ENCODE assay signal across 1 cellular context in genomic region chr1:155139895-155140629, GRCh38.
TF ChIP-seq lines count a peak whose summit lies in the region.

DPM3 (minus strand) TSS chr1:155140531; CDS start chr1:155140240, 291 bp downstream.

TF ChIP-seq in GM12878, 131 proteins besides CTCF, POLR2A, EP300 and RAD21 (continued from another document and continues in another):
- no peak for TF ChIP-seq E2F4 (IDR thresholded peaks at IDR 0.05; ENCODE audit: low read depth, low read length)
- TF ChIP-seq TCF3 (IDR thresholded peaks at IDR 0.05; ENCODE audit: borderline replicate concordance, insufficient read depth, low read depth, low read length) = no peak
- no peak for TF ChIP-seq ATF3 (IDR thresholded peaks at IDR 0.05; ENCODE audit: borderline replicate concordance, extremely low read depth, low read depth, low read length)
- TF ChIP-seq CHD1 (IDR thresholded peaks at IDR 0.05; ENCODE audit: low read depth, low read length) = no peak
- TF ChIP-seq POLR2AphosphoS5 (IDR thresholded peaks at IDR 0.05; ENCODE audit: low read length) = peak; percentile 69; the same call in 1 of the 2 replicates
- no peak for TF ChIP-seq JUNB (IDR thresholded peaks at IDR 0.05)
- TF ChIP-seq HCFC1 (IDR thresholded peaks at IDR 0.05; ENCODE audit: low read length) = peak; percentile 97
- TF ChIP-seq E4F1 (IDR thresholded peaks at IDR 0.05; ENCODE audit: borderline replicate concordance, partially characterized antibody) = peak; percentile 24
- TF ChIP-seq HSF1 (IDR thresholded peaks at IDR 0.05; ENCODE audit: low read depth, low read length) = no peak
- TF ChIP-seq GABPA (IDR thresholded peaks at IDR 0.05; ENCODE audit: low read depth) = peak; percentile 100
- TF ChIP-seq RB1 (IDR thresholded peaks at IDR 0.05; ENCODE audit: borderline replicate concordance) = no peak
- TF ChIP-seq HDAC2 (IDR thresholded peaks at IDR 0.05) = no peak
- TF ChIP-seq SREBF1 (IDR thresholded peaks at IDR 0.05; ENCODE audit: low read length) = peak; percentile 68
- no peak for TF ChIP-seq SUZ12 (IDR thresholded peaks at IDR 0.05; ENCODE audit: unreplicated experiment)
- TF ChIP-seq ZNF274 (IDR thresholded peaks at IDR 0.05; ENCODE audit: insufficient read depth, insufficient read length) = no peak
- no peak for TF ChIP-seq MTA3 (IDR thresholded peaks at IDR 0.05; ENCODE audit: borderline replicate concordance, low read length)
- peak; percentile 9 for TF ChIP-seq RELA (IDR thresholded peaks at IDR 0.05; ENCODE audit: borderline replicate concordance, partially characterized antibody)
- no peak for TF ChIP-seq CUX1 (IDR thresholded peaks at IDR 0.05; ENCODE audit: insufficient replicate concordance, low read depth, low read length)
- TF ChIP-seq BRCA1 (IDR thresholded peaks at IDR 0.05; ENCODE audit: low read depth, low read length) = no peak
- TF ChIP-seq ZSCAN29 (IDR thresholded peaks at IDR 0.05) = no peak
- no peak for TF ChIP-seq RCOR1 (conservative IDR thresholded peaks at IDR 0.05; ENCODE audit: low read depth, low read length)
- no peak for TF ChIP-seq ZNF24 (IDR thresholded peaks at IDR 0.05)
- TF ChIP-seq MXI1 (IDR thresholded peaks at IDR 0.05; ENCODE audit: low read depth, low read length) = no peak
- TF ChIP-seq CREM (IDR thresholded peaks at IDR 0.05; ENCODE audit: low read depth) = peak; percentile 78; the same call in 1 of the 2 replicates
- no peak for TF ChIP-seq SMAD1 (IDR thresholded peaks at IDR 0.05; ENCODE audit: low read depth, partially characterized antibody)
- no peak for TF ChIP-seq TCF7 (IDR thresholded peaks at IDR 0.05; ENCODE audit: borderline replicate concordance)
- no peak for TF ChIP-seq CBX5 (IDR thresholded peaks at IDR 0.05; ENCODE audit: low read depth)
- no peak for TF ChIP-seq BCL3 (IDR thresholded peaks at IDR 0.05; ENCODE audit: borderline replicate concordance, insufficient read depth, low read depth, low read length, poor library complexity, severe bottlenecking)
- TF ChIP-seq SREBF2 (IDR thresholded peaks at IDR 0.05; ENCODE audit: low read length) = no peak
- TF ChIP-seq MEF2B (IDR thresholded peaks at IDR 0.05; ENCODE audit: partially characterized antibody, poor library complexity, severe bottlenecking) = no peak
- peak; percentile 86 for TF ChIP-seq ZBTB11 (CRISPR knock-in tag; IDR thresholded peaks at IDR 0.05)
- TF ChIP-seq TCF12 (IDR thresholded peaks at IDR 0.05; ENCODE audit: low read depth, low read length) = no peak
- no peak for TF ChIP-seq STAT3 (IDR thresholded peaks at IDR 0.05; ENCODE audit: low read depth, low read length)
- peak; percentile 61; the same call in 1 of the 2 replicates for TF ChIP-seq CHD2 (IDR thresholded peaks at IDR 0.05; ENCODE audit: borderline replicate concordance, low read depth, low read length)
- TF ChIP-seq SMARCA5 (IDR thresholded peaks at IDR 0.05) = no peak
- TF ChIP-seq E2F8 (IDR thresholded peaks at IDR 0.05; ENCODE audit: low read depth, partially characterized antibody) = peak; percentile 92
- TF ChIP-seq RFX5 (IDR thresholded peaks at IDR 0.05; ENCODE audit: low read depth, low read length) = no peak
- no peak for TF ChIP-seq SPI1 (IDR thresholded peaks at IDR 0.05; ENCODE audit: borderline replicate concordance, insufficient read depth, low read depth, low read length)
- TF ChIP-seq FOXK2 (IDR thresholded peaks at IDR 0.05) = no peak
- no peak for TF ChIP-seq SIN3A (IDR thresholded peaks at IDR 0.05; ENCODE audit: low read depth, low read length)
